Comparison of ENCODE assay signal across 37 cellular contexts in the genomic region with DNA sequence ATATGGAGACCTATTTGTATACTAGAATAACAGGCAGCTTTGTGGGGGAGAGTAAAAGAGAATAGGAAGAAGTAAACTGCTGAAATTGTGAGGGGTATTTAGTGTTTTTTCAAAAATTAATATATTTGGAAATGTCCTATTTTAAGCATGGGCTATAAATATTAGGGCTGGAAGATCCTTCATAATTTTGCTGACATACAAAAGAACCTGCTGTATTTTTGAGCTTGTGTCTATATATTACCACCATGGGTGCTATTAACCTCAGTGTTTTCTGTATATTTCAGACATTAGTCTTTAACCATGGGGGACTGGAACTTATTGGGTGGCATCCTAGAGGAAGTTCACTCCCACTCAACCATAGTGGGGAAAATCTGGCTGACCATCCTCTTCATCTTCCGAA. TPM values are rescaled to one million over a fixed set of nuclear protein-coding genes. Genes with fewer than 3 reads are reported as not detected.
"Had no signal": no experiment of that assay in that cellular context is flagged by ENCODE, and none has a peak within 500 bp of the region (broad histone marks: within the 10 kb centered on the region; RNA-seq: fewer than 3 reads in every experiment).

Gene GJA10 (plus strand): TSS at position 301 of the 400 bp plus-strand sequence. CDS start 0 bp downstream, at position 301.

- H3K4me3 ChIP-seq: adrenal gland, ascending aorta, body of pancreas, breast epithelium, cardiac muscle cell had no signal

- H3K9me3 ChIP-seq: adrenal gland, ascending aorta, body of pancreas, breast epithelium had no signal

- H3K27ac ChIP-seq: adrenal gland, ascending aorta, body of pancreas, brain microvascular endothelial cell, breast epithelium, cardiac muscle cell had no signal

- H3K36me3 ChIP-seq: adrenal gland, ascending aorta, brain microvascular endothelial cell, breast epithelium, cardiac muscle cell had no signal

- DNase-seq: activated effector memory CD4-positive, alpha-beta T cell treated with anti-CD3 and anti-CD28 coated beads, Interleukin-2, amount 50 U/mL, for 16 hours; activated effector memory CD4-positive, alpha-beta T cell treated with Interleukin-2 at 50 U/mL for 16 hours; activated gamma-delta T cell; activated gamma-delta T cell treated with Interleukin-2 at 50 U/mL for 16 hours; activated naive CD4-positive, alpha-beta T cell; activated naive CD4-positive, alpha-beta T cell treated with anti-CD3 and anti-CD28 coated beads for 36 hours; activated naive CD4-positive, alpha-beta T cell treated with anti-CD3 and anti-CD28 coated beads, Interleukin-2, amount 10 ng/mL, durations not matched to agents 7 days and 5 days; activated naive CD4-positive, alpha-beta T cell treated with anti-CD3 and anti-CD28 coated beads, Interleukin-2, amount 50 U/mL, for 16 hours; activated naive CD4-positive, alpha-beta T cell treated with Interleukin-2 at 50 U/mL for 16 hours; activated naive CD8-positive, alpha-beta T cell treated with anti-CD3 and anti-CD28 coated beads for 36 hours; activated naive CD8-positive, alpha-beta T cell treated with anti-CD3 and anti-CD28 coated beads, Interleukin-2, amount 10 ng/mL, durations not matched to agents 7 days and 5 days; activated naive CD8-positive, alpha-beta T cell treated with anti-CD3 and anti-CD28 coated beads, Interleukin-2, amount 50 U/mL, for 24 hours; activated T-cell treated with anti-CD3 and anti-CD28 coated beads, Interleukin-2, amount 50 U/mL, for 24 hours; activated T-cell treated with anti-CD3 and anti-CD28 coated beads, Interleukin-2, amount 50 U/mL, for 4 hours; activated T-cell treated with anti-CD3 and anti-CD28 coated beads, Interleukin-2, amount 50 U/mL, for 48 hours; activated T-cell treated with anti-CD3 and anti-CD28 coated beads, Interleukin-2, amount 50 U/mL, for 72 hours; adrenal gland; amniotic stem cell; amygdala; anterior cingulate cortex; aorta; body of pancreas; brain microvascular endothelial cell; caudate nucleus; central memory CD4-positive, alpha-beta T cell; cerebellar nuclear complex had no signal

- H3K4me1 ChIP-seq: adrenal gland, ascending aorta, body of pancreas, breast epithelium had no signal

- H3K27me3 ChIP-seq: ascending aorta, body of pancreas, breast epithelium had no signal

RNA-seq across cellular contexts. Expression of gene GJA10, which starts in this region (rescaled TPM):
- total RNA-seq: activated naive CD4-positive, alpha-beta T cell treated with anti-CD3 and anti-CD28 coated beads for 36 hours; activated naive CD4-positive, alpha-beta T cell treated with anti-CD3 and anti-CD28 coated beads, Interleukin-2, amount 50 U/mL, for 72 hours; activated naive CD8-positive, alpha-beta T cell treated with anti-CD3 and anti-CD28 coated beads for 36 hours; activated naive CD8-positive, alpha-beta T cell treated with anti-CD3 and anti-CD28 coated beads, Interleukin-2, amount 10 ng/mL, durations not matched to agents 7 days and 5 days; activated T-cell treated with anti-CD3 and anti-CD28 coated beads, Interleukin-2, amount 50 U/mL, for 4 hours; activated T-cell treated with anti-CD3 and anti-CD28 coated beads, Interleukin-2, amount 50 U/mL, for 72 hours; activated T-helper 1 cell treated with anti-CD3 and anti-CD28 coated beads, Interleukin-12 subunit alpha, Interleukin-12 subunit beta, Interleukin-2, Interleukin-4 antibody, amounts not matched to agents 30 ng/mL and 10 ng/mL and 1 ng/mL, durations not matched to agents 14 hours and 24 hours and 36 hours; activated T-helper 17 cell treated with anti-CD3 and anti-CD28 coated beads, Interleukin-2, amount 50 U/mL, for 72 hours; adrenal gland; aorta; ascending aorta; astrocyte; body of pancreas; breast epithelium; bronchial epithelial cell; cardiac muscle cell; cardiac septum; cerebellum; chondrocyte had no signal
